38 cellular contexts compared by ENCODE assay signal in genomic region chr19:55692681-55693081, GRCh38. TPM values are rescaled to one million over a fixed set of nuclear protein-coding genes. Genes with fewer than 3 reads are reported as not detected.
"Had no signal": no experiment of that assay in that cellular context is flagged by ENCODE, and none has a peak within 500 bp of the region (broad histone marks: within the 10 kb centered on the region; RNA-seq: fewer than 3 reads in every experiment).

No MANE protein-coding gene starts in this region.

- H3K4me3 ChIP-seq: breast epithelium, gastroesophageal sphincter, neural progenitor cell, right lobe of liver, stomach, thyroid gland, upper lobe of left lung, vagina had no signal

- H3K4me1 Mint-ChIP-seq: activated CD4-positive, alpha-beta T cell treated with anti-CD3 and anti-CD28 coated beads, Interleukin-2, amount 10 ng/mL, durations not matched to agents 24 days and 14 days; neural progenitor cell had no signal

- H3K27ac ChIP-seq: breast epithelium, gastroesophageal sphincter, neural progenitor cell, right lobe of liver, stomach, thyroid gland, upper lobe of left lung, vagina, WERI-Rb-1 had no signal

- H3K27ac Mint-ChIP-seq: activated CD4-positive, alpha-beta memory T cell treated with anti-CD3 and anti-CD28 coated beads for 36 hours; activated CD4-positive, alpha-beta T cell treated with anti-CD3 and anti-CD28 coated beads, Interleukin-2, amount 10 ng/mL, durations not matched to agents 24 days and 14 days; activated T-helper 1 cell treated with anti-CD3 and anti-CD28 coated beads, Interleukin-12 subunit alpha, Interleukin-12 subunit beta, Interleukin-2, Interleukin-4 antibody, amounts not matched to agents 30 ng/mL and 10 ng/mL and 1 ng/mL, durations not matched to agents 14 hours and 24 hours and 36 hours; memory B cell; naive thymus-derived CD4-positive, alpha-beta T cell; neural progenitor cell; stimulated activated naive B cell treated with anti-CD40 and anti-IgM and Interleukin-4, amounts not matched to agents 10 μg/mL and 1 μg/mL and 100 μg/mL, for 72 hours; T-helper 1 cell treated with Interleukin-12 subunit alpha and Interleukin-12 subunit beta and Interleukin-4 antibody, amounts not matched to agents 30 μg/mL and 1 μg/mL, for 36 hours had no signal

- H3K4me3 Mint-ChIP-seq: activated CD4-positive, alpha-beta memory T cell treated with anti-CD3 and anti-CD28 coated beads for 36 hours; activated CD4-positive, alpha-beta T cell treated with anti-CD3 and anti-CD28 coated beads, Interleukin-2, amount 10 ng/mL, durations not matched to agents 24 days and 14 days; activated T-helper 1 cell treated with anti-CD3 and anti-CD28 coated beads, Interleukin-12 subunit alpha, Interleukin-12 subunit beta, Interleukin-2, Interleukin-4 antibody, amounts not matched to agents 30 ng/mL and 10 ng/mL and 1 ng/mL, durations not matched to agents 14 hours and 24 hours and 36 hours; memory B cell; naive thymus-derived CD4-positive, alpha-beta T cell; neural progenitor cell; stimulated activated naive B cell treated with anti-CD40 and anti-IgM and Interleukin-4, amounts not matched to agents 10 μg/mL and 1 μg/mL and 100 μg/mL, for 72 hours; T-helper 1 cell treated with Interleukin-12 subunit alpha and Interleukin-12 subunit beta and Interleukin-4 antibody, amounts not matched to agents 30 μg/mL and 1 μg/mL, for 36 hours had no signal

- H3K36me3 ChIP-seq: neural progenitor cell had no signal

- H3K4me1 ChIP-seq: breast epithelium, neural progenitor cell, right lobe of liver, thyroid gland, upper lobe of left lung, vagina had no signal

- H3K27me3 ChIP-seq: breast epithelium, gastroesophageal sphincter, neural progenitor cell, right lobe of liver, stomach, thyroid gland, upper lobe of left lung, vagina had no signal

- ATAC-seq: gastroesophageal sphincter; left lobe of liver; naive thymus-derived CD4-positive, alpha-beta T cell; right lobe of liver; stimulated activated naive B cell treated with anti-CD40 and anti-IgM and Interleukin-4, amounts not matched to agents 10 μg/mL and 1 μg/mL and 100 μg/mL, for 72 hours had no signal

- DNase-seq: activated CD4-positive, alpha-beta memory T cell treated with anti-CD3 and anti-CD28 coated beads for 36 hours; activated CD4-positive, alpha-beta T cell treated with anti-CD3 and anti-CD28 coated beads, Interleukin-2, amount 10 ng/mL, durations not matched to agents 24 days and 14 days; activated CD4-positive, CD25-positive, alpha-beta regulatory T cell treated with anti-CD3 and anti-CD28 coated beads, Interleukin-2, amount 50 U/mL, for 72 hours; activated CD8-positive, alpha-beta memory T cell treated with anti-CD3 and anti-CD28 coated beads, Interleukin-2, amount 50 U/mL, for 4 hours; activated gamma-delta T cell treated with Interleukin-2 at 50 U/mL for 16 hours; activated naive CD4-positive, alpha-beta T cell treated with anti-CD3 and anti-CD28 coated beads, Interleukin-2, amount 50 U/mL, for 16 hours; activated T-cell treated with anti-CD3 and anti-CD28 coated beads, Interleukin-2, amount 50 U/mL, for 1 hour; hippocampal formation; midbrain; naive thymus-derived CD4-positive, alpha-beta T cell; occipital lobe; SK-N-SH; small intestine; stimulated activated CD4-positive, alpha-beta T cell treated with anti-CD3 and anti-CD28 coated beads, Interleukin-1b, Interleukin-23, amount 100 ng/mL, for 48 hours; stimulated activated CD4-positive, alpha-beta T cell treated with anti-CD3 and anti-CD28 coated beads, Interleukin-4, amount 100 ng/mL, for 4 hours; stimulated activated CD8-positive, alpha-beta memory T cell treated with anti-CD3 and anti-CD28 coated beads, Interleukin-4, amount 100 ng/mL, for 48 hours; stimulated activated naive B cell treated with anti-CD40 and anti-IgM and Interleukin-4, amounts not matched to agents 10 μg/mL and 1 μg/mL and 100 μg/mL, for 72 hours; stomach; SW 1271; T-helper 9 cell; thyroid gland; WERI-Rb-1 had no signal

- H3K27me3 Mint-ChIP-seq: activated CD4-positive, alpha-beta memory T cell treated with anti-CD3 and anti-CD28 coated beads for 36 hours; activated CD4-positive, alpha-beta T cell treated with anti-CD3 and anti-CD28 coated beads, Interleukin-2, amount 10 ng/mL, durations not matched to agents 24 days and 14 days; memory B cell; naive thymus-derived CD4-positive, alpha-beta T cell; stimulated activated naive B cell treated with anti-CD40 and anti-IgM and Interleukin-4, amounts not matched to agents 10 μg/mL and 1 μg/mL and 100 μg/mL, for 72 hours had no signal

- H3K9me3 Mint-ChIP-seq: activated CD4-positive, alpha-beta memory T cell treated with anti-CD3 and anti-CD28 coated beads for 36 hours; activated CD4-positive, alpha-beta T cell treated with anti-CD3 and anti-CD28 coated beads, Interleukin-2, amount 10 ng/mL, durations not matched to agents 24 days and 14 days; activated T-helper 1 cell treated with anti-CD3 and anti-CD28 coated beads, Interleukin-12 subunit alpha, Interleukin-12 subunit beta, Interleukin-2, Interleukin-4 antibody, amounts not matched to agents 30 ng/mL and 10 ng/mL and 1 ng/mL, durations not matched to agents 14 hours and 24 hours and 36 hours; memory B cell; naive thymus-derived CD4-positive, alpha-beta T cell; neural progenitor cell; stimulated activated naive B cell treated with anti-CD40 and anti-IgM and Interleukin-4, amounts not matched to agents 10 μg/mL and 1 μg/mL and 100 μg/mL, for 72 hours; T-helper 1 cell treated with Interleukin-12 subunit alpha and Interleukin-12 subunit beta and Interleukin-4 antibody, amounts not matched to agents 30 μg/mL and 1 μg/mL, for 36 hours had no signal

- H3K9me3 ChIP-seq: breast epithelium, gastroesophageal sphincter, right lobe of liver, SK-N-SH, stomach, thyroid gland, upper lobe of left lung, vagina had no signal

RNA-seq across cellular contexts. Expression of gene NLRP9, which starts 45.5 kb away (rescaled TPM):
- total RNA-seq: activated CD4-positive, alpha-beta memory T cell treated with anti-CD3 and anti-CD28 coated beads for 36 hours; activated CD4-positive, alpha-beta T cell treated with anti-CD3 and anti-CD28 coated beads, Interleukin-2, amount 10 ng/mL, durations not matched to agents 24 days and 14 days; activated CD8-positive, alpha-beta memory T cell treated with anti-CD3 and anti-CD28 coated beads for 36 hours; activated T-helper 1 cell treated with anti-CD3 and anti-CD28 coated beads, Interleukin-12 subunit alpha, Interleukin-12 subunit beta, Interleukin-2, Interleukin-4 antibody, amounts not matched to agents 30 ng/mL and 10 ng/mL and 1 ng/mL, durations not matched to agents 14 hours and 24 hours and 36 hours; breast epithelium; endothelial cell of umbilical vein; fibroblast of lung; fibroblast of villous mesenchyme; gastroesophageal sphincter; kidney epithelial cell; left lobe of liver; naive thymus-derived CD4-positive, alpha-beta T cell; occipital lobe; right lobe of liver; stomach; thyroid gland; upper lobe of left lung; vagina had no signal
- polyA plus RNA-seq: endothelial cell of umbilical vein; esophagus; fibroblast of lung; naive thymus-derived CD4-positive, alpha-beta T cell; SK-N-SH; stomach had no signal
